In the genomic region with DNA sequence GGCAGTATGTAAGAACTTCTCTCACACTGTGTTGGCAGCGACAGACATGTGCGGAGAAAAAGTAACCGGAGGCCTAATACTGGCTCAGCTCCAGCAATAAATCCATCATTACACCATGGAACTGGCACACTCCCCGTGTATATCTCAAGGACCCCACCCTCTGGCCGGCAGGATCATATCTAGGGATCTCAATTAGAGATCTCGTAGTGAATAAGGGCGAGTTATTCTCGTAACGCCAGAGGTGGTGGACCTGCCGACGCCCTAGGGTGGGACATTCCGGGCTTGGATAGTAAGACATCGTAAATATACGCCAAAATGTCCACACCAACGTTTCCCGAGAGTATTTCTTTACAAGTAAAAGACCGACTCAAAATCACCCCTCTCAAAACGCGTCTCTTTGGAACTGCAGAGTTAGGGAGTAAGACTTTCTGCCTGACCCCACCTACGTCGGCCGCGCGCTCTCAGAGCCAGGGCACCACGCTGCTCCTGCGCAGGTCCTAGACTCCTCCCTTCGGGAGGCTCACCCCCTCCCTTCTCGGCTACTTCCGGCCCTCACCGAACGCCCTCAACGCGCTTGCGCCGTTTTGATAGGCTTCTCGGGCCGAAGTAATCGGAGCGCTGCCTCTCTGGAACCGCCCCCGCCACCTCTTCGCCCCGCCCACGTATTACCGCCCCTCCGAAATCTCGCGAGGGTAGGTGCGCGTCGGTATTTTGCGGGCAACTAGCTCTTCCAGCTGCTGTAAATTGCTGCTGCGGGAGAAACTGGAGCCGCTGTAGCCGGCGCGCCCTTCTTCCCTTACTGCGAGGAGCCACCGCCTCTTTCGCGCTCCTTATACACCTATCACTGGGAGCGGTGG, we compare ENCODE assay signal across 8 cellular contexts. TPM values are rescaled to one million over a fixed set of nuclear protein-coding genes. Genes with fewer than 3 reads are reported as not detected.
A peak's percentile ranks its signal among the peaks of the same experiment; 100 is the strongest.
DNase-seq lines count a peak whose midpoint lies in the region; ATAC-seq lines count a peak whose summit lies in the region.

A gene with protein sequence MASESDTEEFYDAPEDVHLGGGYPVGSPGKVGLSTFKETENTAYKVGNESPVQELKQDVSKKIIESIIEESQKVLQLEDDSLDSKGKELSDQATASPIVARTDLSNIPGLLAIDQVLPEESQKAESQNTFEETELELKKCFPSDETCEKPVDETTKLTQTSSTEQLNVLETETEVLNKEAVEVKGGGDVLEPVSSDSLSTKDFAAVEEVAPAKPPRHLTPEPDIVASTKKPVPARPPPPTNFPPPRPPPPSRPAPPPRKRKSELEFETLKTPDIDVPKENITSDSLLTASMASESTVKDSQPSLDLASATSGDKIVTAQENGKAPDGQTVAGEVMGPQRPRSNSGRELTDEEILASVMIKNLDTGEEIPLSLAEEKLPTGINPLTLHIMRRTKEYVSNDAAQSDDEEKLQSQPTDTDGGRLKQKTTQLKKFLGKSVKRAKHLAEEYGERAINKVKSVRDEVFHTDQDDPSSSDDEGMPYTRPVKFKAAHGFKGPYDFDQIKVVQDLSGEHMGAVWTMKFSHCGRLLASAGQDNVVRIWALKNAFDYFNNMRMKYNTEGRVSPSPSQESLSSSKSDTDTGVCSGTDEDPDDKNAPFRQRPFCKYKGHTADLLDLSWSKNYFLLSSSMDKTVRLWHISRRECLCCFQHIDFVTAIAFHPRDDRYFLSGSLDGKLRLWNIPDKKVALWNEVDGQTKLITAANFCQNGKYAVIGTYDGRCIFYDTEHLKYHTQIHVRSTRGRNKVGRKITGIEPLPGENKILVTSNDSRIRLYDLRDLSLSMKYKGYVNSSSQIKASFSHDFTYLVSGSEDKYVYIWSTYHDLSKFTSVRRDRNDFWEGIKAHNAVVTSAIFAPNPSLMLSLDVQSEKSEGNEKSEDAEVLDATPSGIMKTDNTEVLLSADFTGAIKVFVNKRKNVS (plus strand): TSS at position 706 of the 857 bp plus-strand sequence. CDS start 398 bp downstream, outside the sequence.

- H3K4me3 Mint-ChIP-seq in natural killer cell treated with Interleukin-12 subunit alpha and Interleukin-12 subunit beta and Interleukin-15 and Interleukin-18, amount 100 ng/mL, for 72 hours: peak within 1 kb of the TSS; percentile 99

- no peaks in the 10 kb centered on the region for H3K9me3 Mint-ChIP-seq in natural killer cell treated with Interleukin-12 subunit alpha and Interleukin-12 subunit beta and Interleukin-15 and Interleukin-18, amount 100 ng/mL, for 72 hours

- H3K27ac Mint-ChIP-seq in natural killer cell treated with Interleukin-12 subunit alpha and Interleukin-12 subunit beta and Interleukin-15 and Interleukin-18, amount 100 ng/mL, for 72 hours: peak within 1 kb of the TSS; percentile 96 to 97

- peak; percentile 99 for DNase-seq in ELF-1 (ENCODE audit: low read depth, low spot score)
- peak; percentile 97 for DNase-seq in H7
- DNase-seq in M059J (ENCODE audit: low read depth): peak; percentile 98
- DNase-seq in SHP77 (lab: John Stamatoyannopoulos, UW): peak; percentile 87 to 90
- DNase-seq in activated effector memory CD4-positive, alpha-beta T cell treated with Interleukin-2 at 50 U/mL for 16 hours: peak; percentile 88
- DNase-seq in fibroblast of peridontal ligament (ENCODE audit: extremely low read depth): peak; percentile 92
- DNase-seq in natural killer cell treated with Interleukin-12 subunit alpha and Interleukin-12 subunit beta and Interleukin-15 and Interleukin-18, amount 100 ng/mL, for 72 hours (ENCODE audit: low spot score): peak; percentile 95
- DNase-seq in stimulated activated naive CD8-positive, alpha-beta T cell treated with anti-CD3 and anti-CD28 coated beads, Interleukin-15, Interleukin-2, amounts not matched to agents 100 U/mL and 50 U/mL, for 24 hours: peak; percentile 89

- no peaks in the 10 kb centered on the region for H3K27me3 Mint-ChIP-seq in natural killer cell treated with Interleukin-12 subunit alpha and Interleukin-12 subunit beta and Interleukin-15 and Interleukin-18, amount 100 ng/mL, for 72 hours

- H3K36me3 ChIP-seq in H7 (replicated peaks; ENCODE audit: control insufficient read depth, insufficient read depth, low read length): no peaks in the 10 kb centered on the region

- no peaks in the 10 kb centered on the region for H3K36me3 Mint-ChIP-seq in natural killer cell treated with Interleukin-12 subunit alpha and Interleukin-12 subunit beta and Interleukin-15 and Interleukin-18, amount 100 ng/mL, for 72 hours

- no peaks in the 10 kb centered on the region for H3K27me3 ChIP-seq in H7 (ENCODE audit: control insufficient read depth, insufficient read depth, low read length)

- H3K4me3 ChIP-seq in H7 (ENCODE audit: insufficient read depth, low read depth, low read length): peak within 1 kb of the TSS; percentile 94

- H3K4me1 Mint-ChIP-seq in natural killer cell treated with Interleukin-12 subunit alpha and Interleukin-12 subunit beta and Interleukin-15 and Interleukin-18, amount 100 ng/mL, for 72 hours (ENCODE audit: low read depth in 2 of 2): peaks cover 19 to 29% of the 10 kb centered on the region in 2 donors

- peak; percentile 97 for ATAC-seq in natural killer cell treated with Interleukin-12 subunit alpha and Interleukin-12 subunit beta and Interleukin-15 and Interleukin-18, amount 100 ng/mL, for 72 hours
- ATAC-seq in stimulated activated naive CD8-positive, alpha-beta T cell treated with anti-CD3 and anti-CD28 coated beads, Interleukin-15, Interleukin-2, amounts not matched to agents 100 U/mL and 50 U/mL, for 24 hours: peak; percentile 96

RNA-seq across cellular contexts. Expression of the gene that starts here (rescaled TPM):
- total RNA-seq in H7 (2014; rRNA removed; shearing (Covaris generic)): 38.1 and 58.1 TPM in 2 replicates
- 25.0 and 38.0 TPM in 2 replicates for total RNA-seq in M059J (2014; rRNA removed; shearing (Covaris generic))
- 10 to 100 TPM; 21.6 to 23.1 TPM for total RNA-seq in natural killer cell treated with Interleukin-12 subunit alpha and Interleukin-12 subunit beta and Interleukin-15 and Interleukin-18, amount 100 ng/mL, for 72 hours

Comparison
In these comparisons a context has a peak if more than half of its experiments do, and no peak if none do; other contexts are left out.
1. Peak in every context shown above with its lines: DNase-seq, ATAC-seq and H3K4me3 ChIP-seq.